8 cellular contexts compared by ENCODE assay signal in genomic region chr3:179562467-179563297, GRCh38. TPM values are rescaled to one million over a fixed set of nuclear protein-coding genes. Genes with fewer than 3 reads are reported as not detected.
DNase-seq lines count a peak whose midpoint lies in the region; ATAC-seq and TF ChIP-seq lines count a peak whose summit lies in the region.

ACTL6A (plus strand) TSS chr3:179562926; CDS start chr3:179563093, 167 bp downstream.

- intact Hi-C loops in Right ventricle myocardium inferior (cut with DNase I) = loop anchor here (1.0 to 5.0 kb wide), 3 partner anchors 40 to 416 kb away; partner anchors contain the start of genes MRPL47, NDUFB5 and ZNF639
- intact Hi-C loops in ovary (cut with DNase I) = no loop called here
- intact Hi-C loops in thyroid gland (cut with DNase I) = no loop called here

- H3K27ac ChIP-seq in ovary (peak within 1 kb of the TSS; percentile 61 to 86), thyroid gland (peak within 1 kb of the TSS; percentile 28 to 78 (median 57))

- ATAC-seq in HG02759 (IDR thresholded peaks at IDR 0.05; ENCODE audit: unreplicated experiment) (peak; percentile 96), Right ventricle myocardium inferior (peak; percentile 99)

- peak; percentile 48 for TF ChIP-seq POLR2A in ovary (IDR thresholded peaks at IDR 0.05)
- peak in 1 of 2 donors; percentile 83 for TF ChIP-seq POLR2A in thyroid gland (IDR thresholded peaks at IDR 0.05)

- TF ChIP-seq CTCF in GM12864 (IDR thresholded peaks at IDR 0.05; ENCODE audit: low read depth, low read length, missing control alignments) (no peak), ovary (IDR thresholded peaks at IDR 0.05) (no peak), thyroid gland (IDR thresholded peaks at IDR 0.05) (no peak)

- H3K36me3 ChIP-seq in ovary = no peaks in the 10 kb centered on the region
- no peaks in the 10 kb centered on the region for H3K36me3 ChIP-seq in thyroid gland

- WGBS in ovary, 3 donors = 1% methylated on average over 44 to 64 of the region's 65 CpGs
- 1 to 3% methylated on average over 30 to 39 of the region's 65 CpGs for WGBS in thyroid gland, 2 donors

- H3K9me3 ChIP-seq in ovary (no peaks in the 10 kb centered on the region), thyroid gland (no peaks in the 10 kb centered on the region)

- TF ChIP-seq EP300 in ovary (IDR thresholded peaks at IDR 0.05) = no peak

- H3K27me3 ChIP-seq in ovary (no peaks in the 10 kb centered on the region), thyroid gland (no peaks in the 10 kb centered on the region)

- DNase-seq in GM12864 (ENCODE audit: low read depth) (peak; percentile 98), NCI-H1417 (lab: John Stamatoyannopoulos, UW) (peak; percentile 99 to 100 (median 100)), SW 1271 (lab: John Stamatoyannopoulos, UW) (peak; percentile 98 to 99), Right ventricle myocardium inferior (ENCODE audit: missing footprints) (peak; percentile 100), ovary (peak; percentile 99 to 100 (median 100)), thyroid gland (peak; percentile 100)
- DNase-seq in activated naive CD8-positive, alpha-beta T cell treated with anti-CD3 and anti-CD28 coated beads, Interleukin-2, amount 50 U/mL, for 16 hours (ENCODE audit: low read depth, low spot score) = peak; percentile 97

- H3K4me1 ChIP-seq in ovary (ENCODE audit: insufficient read depth) = peaks cover 3% of the 10 kb centered on the region
- peaks cover 6 to 8% of the 10 kb centered on the region in 2 donors for H3K4me1 ChIP-seq in thyroid gland

- H3K4me3 ChIP-seq in GM12864 (ENCODE audit: low read depth, low read length) = peak within 1 kb of the TSS; percentile 68
- peak within 1 kb of the TSS; percentile 54 for H3K4me3 ChIP-seq in ovary
- H3K4me3 ChIP-seq in thyroid gland (replicated peaks in 1 of 3) = peak within 1 kb of the TSS; percentile 63 to 84 (median 74)

RNA-seq across cellular contexts. Expression of gene ACTL6A, which starts in this region (rescaled TPM):
- total RNA-seq in Right ventricle myocardium inferior (19.1 TPM), ovary (10 to 100 TPM; 34.6 to 53.0 (median 42.1) TPM), thyroid gland (10 to 100 TPM; 40.8 to 72.2 (median 49.8) TPM)
- polyA plus RNA-seq in ovary = 10 to 100 TPM; 35.7 to 47.1 TPM

Comparison
In these comparisons a context has a peak if more than half of its experiments do, and no peak if none do; other contexts are left out.
1. Peak in every context shown above with its lines: DNase-seq, ATAC-seq, H3K4me3 ChIP-seq and H3K27ac ChIP-seq.